8 cellular contexts compared by ENCODE assay signal in genomic region chr1:227762231-227762911, GRCh38. TPM values are rescaled to one million over a fixed set of nuclear protein-coding genes. Genes with fewer than 3 reads are reported as not detected.
DNase-seq lines count a peak whose midpoint lies in the region; ATAC-seq and TF ChIP-seq lines count a peak whose summit lies in the region.

No MANE protein-coding gene starts in this region.

- H3K9ac ChIP-seq in SK-N-SH, result no peak overlapping the region
- H3K9ac ChIP-seq in parathyroid adenoma, result no peak overlapping the region

- H3K27me3 ChIP-seq in SK-N-SH (ENCODE audit: insufficient read depth) (no peaks in the 10 kb centered on the region), parathyroid adenoma (ENCODE audit: control insufficient read depth, insufficient read depth, low read length) (no peaks in the 10 kb centered on the region), thymus (ENCODE audit: control insufficient read depth, insufficient read depth) (no peaks in the 10 kb centered on the region)

- H3K9me3 ChIP-seq in SK-N-SH (no peaks in the 10 kb centered on the region), parathyroid adenoma (ENCODE audit: control insufficient read depth, low read length) (no peaks in the 10 kb centered on the region), thymus (ENCODE audit: control insufficient read depth) (peaks cover 1% of the 10 kb centered on the region)

- H4K20me1 ChIP-seq in SK-N-SH (ENCODE audit: insufficient read depth), result peaks cover 38% of the 10 kb centered on the region

- peak; percentile 92 for TF ChIP-seq RAD21 in SK-N-SH (IDR thresholded peaks at IDR 0.05; ENCODE audit: low read length)

- no peak overlapping the region for H2AFZ ChIP-seq in SK-N-SH (ENCODE audit: low read depth)
- H2AFZ ChIP-seq in parathyroid adenoma, result no peak overlapping the region

- no peaks in the 10 kb centered on the region for H3K9me2 ChIP-seq in SK-N-SH

- WGBS in SK-N-SH (ENCODE audit: low lambda C conversion rate), result 11% methylated on average over 12 of the region's 22 CpGs
- WGBS in thymus, result 21% methylated on average over 22 of the region's 22 CpGs

- POLR2A ChIA-PET in SK-N-SH (lab: Yijun Ruan, JAX), result interaction anchor here (0.6 kb wide), 1 partner anchor 127 kb away, joined by 4 read pairs; no protein-coding TSS in a partner anchor

- TF ChIP-seq EP300 in SK-N-SH (IDR thresholded peaks at IDR 0.05; ENCODE audit: borderline replicate concordance in 1 of 2, low read depth in 1 of 2, low read length in 1 of 2), result no peak

- H3K4me3 ChIP-seq in GM12865 (ENCODE audit: low read depth, low read length) (no peak overlapping the region), SK-N-SH (ENCODE audit: low read depth in 2 of 2, low read length in 1 of 2) (peak overlapping the region in 1 of 2 experiments; percentile 30; a peak in 1 of 4 replicates), parathyroid adenoma (ENCODE audit: low read depth, low read length) (no peak overlapping the region), thymus (ENCODE audit: low read length) (no peak overlapping the region)

- CTCF ChIA-PET in SK-N-SH (lab: Yijun Ruan, JAX), result interaction anchor here (0.6 to 4.9 kb wide), 32 partner anchors 10 to 1781 kb away, joined by 3 to 70 read pairs (median 4); partner anchors contain the start of gene WNT9A

- H3K79me2 ChIP-seq in SK-N-SH (ENCODE audit: insufficient read depth), result peaks cover 33% of the 10 kb centered on the region
- H3K79me2 ChIP-seq in parathyroid adenoma, result peaks cover 3% of the 10 kb centered on the region

- H3K4me1 ChIP-seq in SK-N-SH (ENCODE audit: control insufficient read depth in 1 of 2, insufficient read depth in 2 of 2, low read depth in 1 of 2, low read length in 1 of 2) (peaks cover 15 to 27% of the 10 kb centered on the region in 2 experiments), parathyroid adenoma (no peaks in the 10 kb centered on the region), thymus (ENCODE audit: control insufficient read depth, insufficient read depth, low read length) (peaks cover 30% of the 10 kb centered on the region)

- DNase-seq in GM12865 (ENCODE audit: low read depth) (peak; percentile 79), NCI-H1092 (lab: John Stamatoyannopoulos, UW) (peak; percentile 84), SK-N-SH (peak; percentile 97), globus pallidus (ENCODE audit: low spot score) (peak; percentile 58)
- DNase-seq in activated naive CD4-positive, alpha-beta T cell treated with Interleukin-2 at 50 U/mL for 16 hours, result peak; percentile 87

- peaks cover 10% of the 10 kb centered on the region for H3F3A ChIP-seq in SK-N-SH (replicated peaks; ENCODE audit: insufficient read depth)

- H3K27ac ChIP-seq in SK-N-SH (ENCODE audit: low read depth in 2 of 2, low read length in 1 of 2), result no peak overlapping the region
- H3K27ac ChIP-seq in parathyroid adenoma, result no peak overlapping the region
- peak overlapping the region; percentile 68 for H3K27ac ChIP-seq in thymus (ENCODE audit: low read depth)

- peak; percentile 79 for ATAC-seq in HG02623 (IDR thresholded peaks at IDR 0.05; ENCODE audit: unreplicated experiment)

- peaks cover 16 to 44% of the 10 kb centered on the region in 2 experiments for H3K36me3 ChIP-seq in SK-N-SH (replicated peaks in 1 of 2; ENCODE audit: control insufficient read depth in 1 of 2, insufficient read depth in 2 of 2, low read length in 1 of 2)
- no peaks in the 10 kb centered on the region for H3K36me3 ChIP-seq in parathyroid adenoma (ENCODE audit: control insufficient read depth, insufficient read depth, low read length)
- peaks cover 33% of the 10 kb centered on the region for H3K36me3 ChIP-seq in thymus (ENCODE audit: control insufficient read depth, insufficient read depth)

- H3K4me2 ChIP-seq in SK-N-SH (no peak overlapping the region), parathyroid adenoma (ENCODE audit: low read length) (no peak overlapping the region)

- TF ChIP-seq CTCF in GM12865 (IDR thresholded peaks at IDR 0.05; ENCODE audit: insufficient read depth, low read depth, low read length, missing control alignments) (peak; percentile 88), SK-N-SH (IDR thresholded peaks at IDR 0.05) (peak; percentile 92), parathyroid adenoma (IDR thresholded peaks at IDR 0.05) (peak; percentile 81)

TF ChIP-seq in SK-N-SH, 30 proteins besides CTCF, POLR2A, EP300 and RAD21:
- TF ChIP-seq SIN3A (IDR thresholded peaks at IDR 0.05; ENCODE audit: borderline replicate concordance, low read depth, low read length) (0 out of 2 replicates have a peak, but pooled peaks have one; percentile 60), NRF1 (IDR thresholded peaks at IDR 0.05; ENCODE audit: low read depth, low read length) (0 out of 2 replicates have a peak, but pooled peaks have one; percentile 30), RFX5 (IDR thresholded peaks at IDR 0.05; ENCODE audit: low read length) (no peak), MXI1 (IDR thresholded peaks at IDR 0.05; ENCODE audit: low read depth, low read length) (peak; percentile 80), POLR2AphosphoS5 (IDR thresholded peaks at IDR 0.05; ENCODE audit: low read depth, low read length) (no peak), PBX3 (IDR thresholded peaks at IDR 0.05) (no peak), NFIC (IDR thresholded peaks at IDR 0.05; ENCODE audit: borderline replicate concordance) (peak; percentile 71), SMC3 (IDR thresholded peaks at IDR 0.05; ENCODE audit: low read depth, low read length) (peak; percentile 97), MAX (IDR thresholded peaks at IDR 0.05; ENCODE audit: low read depth) (0 out of 2 replicates have a peak, but pooled peaks have one; percentile 34), RCOR1 (IDR thresholded peaks at IDR 0.05; ENCODE audit: low read length) (0 out of 2 replicates have a peak, but pooled peaks have one; percentile 16), ELF1 (IDR thresholded peaks at IDR 0.05) (no peak), TCF12 (IDR thresholded peaks at IDR 0.05) (peak; percentile 37)

RNA-seq across cellular contexts. Expression of gene SNAP47, which starts 27.1 kb away (rescaled TPM):
- polyA plus RNA-seq in SK-N-SH (2012; rRNA removed) (44.0 and 45.6 TPM in 2 replicates), thymus (17.3 TPM)
- 41.0 and 45.9 TPM in 2 replicates for polyA plus RNA-seq in SK-N-SH (2012; cell fraction: cytosol; rRNA removed)
- 32.7 and 40.3 TPM in 2 replicates for polyA plus RNA-seq in SK-N-SH (2012; cell fraction: nucleus; rRNA removed)

RNA-seq across cellular contexts. Expression of gene JMJD4, which starts 27.3 kb away (rescaled TPM):
- polyA plus RNA-seq in SK-N-SH (2012; rRNA removed) (15.0 and 16.6 TPM in 2 replicates), thymus (14.4 TPM)
- 5.9 and 11.5 TPM in 2 replicates for polyA plus RNA-seq in SK-N-SH (2012; cell fraction: cytosol; rRNA removed)
- polyA plus RNA-seq in SK-N-SH (2012; cell fraction: nucleus; rRNA removed), result 24.2 and 29.6 TPM in 2 replicates

RNA-seq across cellular contexts. Expression of gene PRSS38, which starts 53.1 kb away (rescaled TPM):
- not detected in 2 replicates for polyA plus RNA-seq in SK-N-SH (2012; rRNA removed)
- not detected in 2 replicates for polyA plus RNA-seq in SK-N-SH (2012; cell fraction: cytosol; rRNA removed)
- polyA plus RNA-seq in SK-N-SH (2012; cell fraction: nucleus; rRNA removed), result not detected in 2 replicates
- polyA plus RNA-seq in thymus, result not detected
